In genomic region chr6:148164645-148165044, GRCh38 we compare ENCODE assay signal across 21 cellular contexts.
"Had no signal": no experiment of that assay in that cellular context is flagged by ENCODE, and none has a peak within 500 bp of the region (broad histone marks: within the 10 kb centered on the region; RNA-seq: fewer than 3 reads in every experiment).

No MANE protein-coding gene starts in this region.

- H3K36me3 ChIP-seq: left lung, sigmoid colon, upper lobe of left lung had no signal

- H3K27ac ChIP-seq: left lung, sigmoid colon, testis, upper lobe of left lung, VCaP had no signal

- DNase-seq: activated CD4-positive, CD25-positive, alpha-beta regulatory T cell treated with anti-CD3 and anti-CD28 coated beads, Interleukin-2, amount 50 U/mL, for 72 hours; activated gamma-delta T cell; aorta; central memory CD4-positive, alpha-beta T cell; effector memory CD4-positive, alpha-beta T cell; foreskin melanocyte; glutamatergic neuron; hippocampal formation; kidney glomerular epithelial cell; left lung; naive thymus-derived CD8-positive, alpha-beta T cell; sigmoid colon; stimulated activated CD4-positive, alpha-beta T cell treated with anti-CD3 and anti-CD28 coated beads, Interleukin-2, amount 100 ng/mL, for 48 hours; stimulated activated CD8-positive, alpha-beta memory T cell treated with anti-CD3 and anti-CD28 coated beads, Interleukin-4, amount 100 ng/mL, for 48 hours; stimulated activated naive CD4-positive, alpha-beta T cell; testis; upper lobe of left lung had no signal

- H3K9me3 ChIP-seq: left lung, sigmoid colon, testis, upper lobe of left lung had no signal

- ATAC-seq: esophagus mucosa; left lung; naive thymus-derived CD8-positive, alpha-beta T cell had no signal

- H3K27me3 ChIP-seq: left lung, sigmoid colon, testis, upper lobe of left lung had no signal

- FAIRE-seq: colon had no signal

- H3K4me3 ChIP-seq: left lung, lung, sigmoid colon, testis, upper lobe of left lung had no signal

- H3K4me1 ChIP-seq: left lung, sigmoid colon, testis, upper lobe of left lung had no signal
